8 cellular contexts compared by ENCODE assay signal in genomic region chr1:207828485-207829158, GRCh38.
DNase-seq lines count a peak whose midpoint lies in the region; ATAC-seq, FAIRE-seq and TF ChIP-seq lines count a peak whose summit lies in the region.

No MANE protein-coding gene starts in this region.

- no peaks in the 10 kb centered on the region for H3K27me3 Mint-ChIP-seq in stimulated activated naive B cell treated with anti-CD40 and anti-IgM and Interleukin-4, amounts not matched to agents 10 μg/mL and 1 μg/mL and 100 μg/mL, for 72 hours

- H3K27ac ChIP-seq in endothelial cell of umbilical vein (ENCODE audit: insufficient read depth, low read depth, low read length), result peak overlapping the region; percentile 14

- peak; percentile 23 for ATAC-seq in HG03135 (IDR thresholded peaks at IDR 0.05; ENCODE audit: unreplicated experiment)
- ATAC-seq in stimulated activated naive B cell treated with anti-CD40 and anti-IgM and Interleukin-4, amounts not matched to agents 10 μg/mL and 1 μg/mL and 100 μg/mL, for 72 hours (replicated peaks), result peak; percentile 21 to 27

- POLR2A ChIA-PET in endothelial cell of umbilical vein (lab: Charles Lee), result interaction anchor here (0.8 to 2.2 kb wide), 3 partner anchors 17 to 57 kb away, joined by 3 to 8 read pairs (median 4); no protein-coding TSS in a partner anchor

- peaks cover 56% of the 10 kb centered on the region for H3K79me2 ChIP-seq in endothelial cell of umbilical vein (ENCODE audit: control insufficient read depth, insufficient read depth, low read length)

- H3K9ac ChIP-seq in endothelial cell of umbilical vein (replicated peaks; ENCODE audit: extremely low read depth, insufficient read depth, low read length), result no peak overlapping the region

- H3K36me3 Mint-ChIP-seq in stimulated activated naive B cell treated with anti-CD40 and anti-IgM and Interleukin-4, amounts not matched to agents 10 μg/mL and 1 μg/mL and 100 μg/mL, for 72 hours, result peaks cover 9 to 13% of the 10 kb centered on the region in 2 donors

- CTCF ChIA-PET in endothelial cell of umbilical vein (lab: Charles Lee), result interaction anchor here (0.6 to 21.9 kb wide), 23 partner anchors 10 to 226 kb away, joined by 3 to 634 read pairs (median 4); no protein-coding TSS in a partner anchor

- dilution Hi-C loops in endothelial cell of umbilical vein (cut with MboI; ENCODE audit: extremely low pct_ligation_motif_present, low sequenced_read_pairs), result no loop called here

- no peak overlapping the region for H3K4me3 ChIP-seq in endothelial cell of umbilical vein (replicated peaks in 1 of 3; ENCODE audit: insufficient read depth in 1 of 3, low read depth in 1 of 3, low read length in 3 of 3)

- H3K4me1 Mint-ChIP-seq in stimulated activated naive B cell treated with anti-CD40 and anti-IgM and Interleukin-4, amounts not matched to agents 10 μg/mL and 1 μg/mL and 100 μg/mL, for 72 hours, result peaks cover 72 to 98% of the 10 kb centered on the region in 2 donors

- peak; percentile 98 for FAIRE-seq in endothelial cell of umbilical vein (lab: Jason Lieb, UNC)

- peak; percentile 23 for TF ChIP-seq POLR2A in endothelial cell of umbilical vein (IDR thresholded peaks at IDR 0.05; ENCODE audit: low read depth, low read length)

- H3K27ac Mint-ChIP-seq in stimulated activated naive B cell treated with anti-CD40 and anti-IgM and Interleukin-4, amounts not matched to agents 10 μg/mL and 1 μg/mL and 100 μg/mL, for 72 hours, result peak overlapping the region; percentile 52

- H3K9me3 ChIP-seq in endothelial cell of umbilical vein (replicated peaks; ENCODE audit: control insufficient read depth, insufficient read depth, low read length), result no peaks in the 10 kb centered on the region

- no peaks in the 10 kb centered on the region for H4K20me1 ChIP-seq in endothelial cell of umbilical vein (replicated peaks; ENCODE audit: control insufficient read depth, extremely low read depth, insufficient read depth, low read length)

- no peaks in the 10 kb centered on the region for H3K27me3 ChIP-seq in endothelial cell of umbilical vein (ENCODE audit: control insufficient read depth in 2 of 2, insufficient read depth in 2 of 2, low read length in 2 of 2)

- no peak overlapping the region for H2AFZ ChIP-seq in endothelial cell of umbilical vein (ENCODE audit: low read depth, low read length)

- BruUV-seq in endothelial cell of umbilical vein (replicated peaks; lab: Mats Ljungman, UMichigan), result no TSS peak

- H3K36me3 ChIP-seq in endothelial cell of umbilical vein (ENCODE audit: control insufficient read depth in 2 of 2, extremely low read depth in 1 of 2, insufficient read depth in 2 of 2, low read length in 2 of 2), result peaks cover 0 to 3% of the 10 kb centered on the region in 2 experiments

- TF ChIP-seq CTCF in endothelial cell of umbilical vein (IDR thresholded peaks at IDR 0.05; ENCODE audit: extremely low read depth in 1 of 2, insufficient read depth in 1 of 2, low read depth in 1 of 2, low read length in 2 of 2), result peak; percentile 82 to 94

- no peak overlapping the region for H3K4me2 ChIP-seq in endothelial cell of umbilical vein (ENCODE audit: insufficient read depth, low read length)

- intact Hi-C loops in endothelial cell of umbilical vein (cut with micrococcal nuclease), result loop anchor here (1.0 to 5.0 kb wide), 7 partner anchors 20 to 414 kb away; partner anchors contain the start of gene PLXNA2

- peak overlapping the region in 1 of 2 donors; percentile 14 for H3K4me3 Mint-ChIP-seq in stimulated activated naive B cell treated with anti-CD40 and anti-IgM and Interleukin-4, amounts not matched to agents 10 μg/mL and 1 μg/mL and 100 μg/mL, for 72 hours

- H3K9me1 ChIP-seq in endothelial cell of umbilical vein (replicated peaks; ENCODE audit: control insufficient read depth, extremely low read depth, insufficient read depth, low read length), result no peaks in the 10 kb centered on the region

- H3K4me1 ChIP-seq in endothelial cell of umbilical vein (ENCODE audit: control insufficient read depth, extremely low read depth, insufficient read depth, low read length), result peaks cover 45% of the 10 kb centered on the region

- H3K9me3 Mint-ChIP-seq in stimulated activated naive B cell treated with anti-CD40 and anti-IgM and Interleukin-4, amounts not matched to agents 10 μg/mL and 1 μg/mL and 100 μg/mL, for 72 hours, result no peaks in the 10 kb centered on the region

- peak; percentile 42 for DNase-seq in activated gamma-delta T cell treated with Interleukin-2 at 50 U/mL for 16 hours
- DNase-seq in activated gamma-delta T cell (lab: John Stamatoyannopoulos, UW), result no peak
- DNase-seq in NCI-H69 (lab: John Stamatoyannopoulos, UW), result peak; percentile 58
- DNase-seq in activated CD8-positive, alpha-beta memory T cell treated with anti-CD3 and anti-CD28 coated beads, Interleukin-2, amount 50 U/mL, for 4 hours, result peak; percentile 62
- DNase-seq in endothelial cell of umbilical vein (ENCODE audit: low read depth, low spot score), result peak; percentile 96
- peak; percentile 79 for DNase-seq in midbrain (lab: John Stamatoyannopoulos, UW)
- peak; percentile 59 for DNase-seq in stimulated activated naive B cell treated with anti-CD40 and anti-IgM and Interleukin-4, amounts not matched to agents 10 μg/mL and 1 μg/mL and 100 μg/mL, for 72 hours

TF ChIP-seq in endothelial cell of umbilical vein, 7 proteins besides CTCF, POLR2A, EP300 and RAD21:
- TF ChIP-seq GATA2 (IDR thresholded peaks at IDR 0.05; ENCODE audit: insufficient read depth, insufficient read length, low read depth, low read length), result no peak
- TF ChIP-seq MYC (IDR thresholded peaks at IDR 0.05; ENCODE audit: low read depth, low read length), result no peak
- peak; percentile 75 for TF ChIP-seq MAX (IDR thresholded peaks at IDR 0.05; ENCODE audit: insufficient read depth, insufficient read length)
- TF ChIP-seq EZH2 (IDR thresholded peaks at IDR 0.05; ENCODE audit: borderline replicate concordance, low read depth, low read length, severe bottlenecking), result no peak
